Comparison of ENCODE assay signal across 9 cellular contexts in the genomic region with DNA sequence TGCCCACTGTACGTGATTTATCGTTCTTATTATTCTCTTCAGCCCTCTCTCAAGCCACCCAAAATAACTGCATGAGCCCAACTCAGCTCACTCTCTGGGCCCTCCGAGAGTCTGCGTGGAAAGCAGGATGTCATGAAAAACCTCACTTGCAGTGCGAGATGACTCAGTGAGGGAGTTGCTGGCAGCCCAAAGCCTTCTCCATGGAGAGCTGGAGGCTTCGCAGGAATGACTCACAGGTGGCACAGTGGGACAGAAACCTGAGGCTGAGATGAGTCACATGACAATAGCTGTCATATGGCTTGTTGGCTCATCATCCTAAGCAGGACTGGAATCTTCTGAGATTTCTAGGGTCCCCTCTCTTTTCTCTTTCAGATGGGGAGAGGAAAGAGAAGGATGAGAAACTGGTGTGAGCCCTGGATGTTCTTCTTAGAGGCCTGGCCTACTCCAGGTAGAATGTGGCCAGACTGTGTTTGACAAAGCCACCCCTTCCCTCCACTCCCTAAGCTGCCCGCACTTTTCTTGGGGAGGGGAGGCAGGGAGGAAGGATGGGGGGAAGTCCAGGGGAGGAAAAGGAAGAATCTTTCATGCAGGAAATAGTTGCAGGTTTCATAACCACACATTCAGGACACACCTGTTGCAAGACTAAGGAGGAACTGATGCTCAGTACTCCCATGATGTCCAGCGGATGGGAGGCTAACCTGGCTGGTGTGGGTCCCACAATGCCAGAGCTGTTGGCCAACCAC.
A peak's percentile ranks its signal among the peaks of the same experiment; 100 is the strongest.
DNase-seq lines count a peak whose midpoint lies in the region; ATAC-seq, FAIRE-seq and TF ChIP-seq lines count a peak whose summit lies in the region.
"Had no signal": no experiment of that assay in that cellular context is flagged by ENCODE, and none has a peak within 500 bp of the region (broad histone marks: within the 10 kb centered on the region; RNA-seq: fewer than 3 reads in every experiment).

No MANE protein-coding gene starts in this region.

- H3K36me3 ChIP-seq in left lung = no peaks in the 10 kb centered on the region
- H3K36me3 ChIP-seq in right atrium auricular region = no peaks in the 10 kb centered on the region

- FAIRE-seq in urothelium cell line (lab: Jason Lieb, UNC) = peak; percentile 96

- ATAC-seq in left lung (peak; percentile 55), HG03159 (IDR thresholded peaks at IDR 0.05; ENCODE audit: unreplicated experiment) (no peak)

- peaks cover 0 to 4% of the 10 kb centered on the region in 2 donors for H3K27me3 ChIP-seq in left lung
- H3K27me3 ChIP-seq in right atrium auricular region = no peaks in the 10 kb centered on the region

- no peak overlapping the region for H3K27ac Mint-ChIP-seq in activated naive CD4-positive, alpha-beta T cell treated with anti-CD3 and anti-CD28 coated beads for 36 hours
- H3K27ac Mint-ChIP-seq in activated naive CD8-positive, alpha-beta T cell treated with anti-CD3 and anti-CD28 coated beads for 36 hours = no peak overlapping the region

- H3K27ac ChIP-seq in left lung = no peak overlapping the region
- H3K27ac ChIP-seq in right atrium auricular region = no peak overlapping the region

- no peaks in the 10 kb centered on the region for H3K9me3 Mint-ChIP-seq in activated naive CD4-positive, alpha-beta T cell treated with anti-CD3 and anti-CD28 coated beads for 36 hours
- H3K9me3 Mint-ChIP-seq in activated naive CD8-positive, alpha-beta T cell treated with anti-CD3 and anti-CD28 coated beads for 36 hours = no peaks in the 10 kb centered on the region

- H3K4me1 ChIP-seq in left lung (no peaks in the 10 kb centered on the region), right atrium auricular region (no peaks in the 10 kb centered on the region)

- peaks cover 4% of the 10 kb centered on the region for H3K4me1 Mint-ChIP-seq in activated naive CD4-positive, alpha-beta T cell treated with anti-CD3 and anti-CD28 coated beads for 36 hours (ENCODE audit: low read depth)
- peaks cover 2% of the 10 kb centered on the region for H3K4me1 Mint-ChIP-seq in activated naive CD8-positive, alpha-beta T cell treated with anti-CD3 and anti-CD28 coated beads for 36 hours

- intact Hi-C loops in activated naive CD4-positive, alpha-beta T cell treated with anti-CD3 and anti-CD28 coated beads for 36 hours (cut with micrococcal nuclease) = no loop called here
- intact Hi-C loops in left lung (cut with DNase I) = no loop called here

- no peak for TF ChIP-seq CTCF in left lung (IDR thresholded peaks at IDR 0.05)
- no peak for TF ChIP-seq CTCF in right atrium auricular region (IDR thresholded peaks at IDR 0.05)

- H3K36me3 Mint-ChIP-seq in activated naive CD4-positive, alpha-beta T cell treated with anti-CD3 and anti-CD28 coated beads for 36 hours (ENCODE audit: low read depth) = no peaks in the 10 kb centered on the region
- H3K36me3 Mint-ChIP-seq in activated naive CD8-positive, alpha-beta T cell treated with anti-CD3 and anti-CD28 coated beads for 36 hours = no peaks in the 10 kb centered on the region

- H3K4me3 ChIP-seq in left lung (no peak overlapping the region), right atrium auricular region (no peak overlapping the region)

- no peaks in the 10 kb centered on the region for H3K9me3 ChIP-seq in left lung
- H3K9me3 ChIP-seq in right atrium auricular region = no peaks in the 10 kb centered on the region

- H3K27me3 Mint-ChIP-seq in activated naive CD4-positive, alpha-beta T cell treated with anti-CD3 and anti-CD28 coated beads for 36 hours (ENCODE audit: low read depth) = peaks cover 3% of the 10 kb centered on the region
- H3K27me3 Mint-ChIP-seq in activated naive CD8-positive, alpha-beta T cell treated with anti-CD3 and anti-CD28 coated beads for 36 hours = peaks cover 8% of the 10 kb centered on the region

- peak; percentile 65 for DNase-seq in activated naive CD4-positive, alpha-beta T cell treated with anti-CD3 and anti-CD28 coated beads for 36 hours
- no peak for DNase-seq in activated naive CD4-positive, alpha-beta T cell (lab: John Stamatoyannopoulos, UW)
- DNase-seq in activated naive CD8-positive, alpha-beta T cell treated with anti-CD3 and anti-CD28 coated beads for 36 hours = peak; percentile 18
- DNase-seq in left lung (peak in 1 of 2 donors; percentile 54), urothelium cell line (ENCODE audit: low spot score) (peak; percentile 100), NCI-H510A (lab: John Stamatoyannopoulos, UW) (no peak), right atrium auricular region (ENCODE audit: low spot score) (no peak)

- CTCF ChIA-PET in activated naive CD4-positive, alpha-beta T cell treated with anti-CD3 and anti-CD28 coated beads for 36 hours (lab: Charles Lee) = interaction anchor here (0.7 to 1.4 kb wide), 3 partner anchors 16 to 135 kb away, joined by 3 to 4 read pairs (median 4); no protein-coding TSS in a partner anchor

- no peak overlapping the region for H3K4me3 Mint-ChIP-seq in activated naive CD4-positive, alpha-beta T cell treated with anti-CD3 and anti-CD28 coated beads for 36 hours
- no peak overlapping the region for H3K4me3 Mint-ChIP-seq in activated naive CD8-positive, alpha-beta T cell treated with anti-CD3 and anti-CD28 coated beads for 36 hours
- H3K4me3 Mint-ChIP-seq: neural crest cell had no signal

Comparison
In these comparisons a context has a peak if more than half of its experiments do, and no peak if none do; other contexts are left out.
1. DNase-seq: peak in activated naive CD4-positive, alpha-beta T cell treated with anti-CD3 and anti-CD28 coated beads for 36 hours (single experiment), activated naive CD8-positive, alpha-beta T cell treated with anti-CD3 and anti-CD28 coated beads for 36 hours (single experiment) and urothelium cell line (single experiment); none in activated naive CD4-positive, alpha-beta T cell (0 of 4), NCI-H510A (single experiment) and right atrium auricular region (single experiment).